In the genomic region with DNA sequence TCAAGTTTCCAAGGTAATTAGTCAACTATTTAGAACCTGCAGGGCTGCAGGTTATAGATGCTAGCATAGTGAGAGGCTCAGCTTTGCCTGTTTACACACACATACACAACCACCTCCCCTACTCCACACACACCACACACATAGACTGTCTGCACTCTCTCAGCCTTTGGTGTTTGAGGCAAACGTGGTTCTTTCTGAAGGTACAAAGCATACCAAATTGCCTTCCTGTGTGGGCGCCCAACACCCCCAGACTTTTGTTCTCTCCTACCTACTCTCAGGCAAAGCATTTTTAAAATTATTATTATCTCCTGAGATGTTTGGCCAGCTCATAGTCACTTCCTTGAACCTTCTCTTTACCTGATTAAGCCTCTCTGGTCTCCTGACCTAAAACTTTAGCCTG, we compare ENCODE assay signal across 22 cellular contexts. TPM values are rescaled to one million over a fixed set of nuclear protein-coding genes. Genes with fewer than 3 reads are reported as not detected.
DNase-seq lines count a peak whose midpoint lies in the region; ATAC-seq, FAIRE-seq and TF ChIP-seq lines count a peak whose summit lies in the region.
"Had no signal": no experiment of that assay in that cellular context is flagged by ENCODE, and none has a peak within 500 bp of the region (broad histone marks: within the 10 kb centered on the region; RNA-seq: fewer than 3 reads in every experiment).

No MANE protein-coding gene starts in this region.

- DNase-seq in A673 (ENCODE audit: low spot score) (no peak), astrocyte (ENCODE audit: low read depth) (no peak), mesendoderm (no peak), NCI-H1048 (lab: John Stamatoyannopoulos, UW) (no peak), left lobe of liver (ENCODE audit: low spot score) (no peak), stomach (no peak)
- DNase-seq: AML-193; CD4-positive, alpha-beta T cell; DND-41; GDM1; NCI-H1092 treated with DMSO at 0.1 percent for 48 hours; NCI-H1694; NCI-H345; NCI-H526 treated with DMSO at 0.1 percent for 48 hours; Peyer's patch; Right ventricle myocardium superior; SK-N-SH had no signal

- no peak overlapping the region for H3K23ac ChIP-seq in mesendoderm (ENCODE audit: low read length)

- H3K56ac ChIP-seq in mesendoderm (ENCODE audit: low read length) = peak overlapping the region; percentile 63

- H2BK15ac ChIP-seq in mesendoderm (replicated peaks; ENCODE audit: low read depth) = no peak overlapping the region

- no peaks in the 10 kb centered on the region for H3K9me3 ChIP-seq in A673 (ENCODE audit: low read depth, low read length, poor library complexity, severe bottlenecking)
- no peaks in the 10 kb centered on the region for H3K9me3 ChIP-seq in HUES48 (ENCODE audit: control insufficient read depth, insufficient read depth, low read length)
- H3K9me3 ChIP-seq in astrocyte (ENCODE audit: insufficient read depth, low read depth, low read length) = no peaks in the 10 kb centered on the region
- no peaks in the 10 kb centered on the region for H3K9me3 ChIP-seq in stomach
- H3K9me3 ChIP-seq: Peyer's patch, SK-N-SH had no signal

- ATAC-seq in left lobe of liver (no peak), HG03280 (IDR thresholded peaks at IDR 0.05; ENCODE audit: unreplicated experiment) (no peak)

- no peak overlapping the region for H3K27ac Mint-ChIP-seq in astrocyte (ENCODE audit: unreplicated experiment)
- H3K27ac Mint-ChIP-seq: CD4-positive, alpha-beta T cell had no signal

- H2BK5ac ChIP-seq in mesendoderm (ENCODE audit: low read length) = no peak overlapping the region

- no peak overlapping the region for H4K8ac ChIP-seq in mesendoderm (ENCODE audit: low read depth, low read length)

- H3K9me3 Mint-ChIP-seq in astrocyte (ENCODE audit: unreplicated experiment) = no peaks in the 10 kb centered on the region
- H3K9me3 Mint-ChIP-seq: CD4-positive, alpha-beta T cell had no signal

- H2AFZ ChIP-seq in astrocyte (ENCODE audit: low read depth, low read length) = peak overlapping the region; percentile 15

- H3K4me3 Mint-ChIP-seq in astrocyte (ENCODE audit: unreplicated experiment) = no peak overlapping the region
- H3K4me3 Mint-ChIP-seq: CD4-positive, alpha-beta T cell had no signal

- peaks cover 28% of the 10 kb centered on the region for H3K4me1 ChIP-seq in A673 (ENCODE audit: insufficient read depth, low read length, poor library complexity, severe bottlenecking)
- H3K4me1 ChIP-seq in HUES48 (ENCODE audit: control insufficient read depth, insufficient read depth, low read length) = peaks cover 14% of the 10 kb centered on the region
- no peaks in the 10 kb centered on the region for H3K4me1 ChIP-seq in astrocyte (ENCODE audit: insufficient read depth, low read length)
- peaks cover 2% of the 10 kb centered on the region for H3K4me1 ChIP-seq in mesendoderm (ENCODE audit: control insufficient read depth, low read depth, low read length)
- H3K4me1 ChIP-seq in stomach = peaks cover 0 to 16% (median 3%) of the 10 kb centered on the region in 4 donors
- H3K4me1 ChIP-seq: Peyer's patch had no signal

- H3K79me1 ChIP-seq in mesendoderm (ENCODE audit: low read length) = no peaks in the 10 kb centered on the region

- H4K20me1 ChIP-seq in astrocyte (ENCODE audit: insufficient read depth, low read length) = no peaks in the 10 kb centered on the region

- H4K5ac ChIP-seq in mesendoderm (ENCODE audit: low read length) = no peak overlapping the region

- TF ChIP-seq EP300 in stomach (IDR thresholded peaks at IDR 0.05) = no peak

- FAIRE-seq in astrocyte (lab: Jason Lieb, UNC) = no peak
- FAIRE-seq: H54 had no signal

- no peak overlapping the region for H3K4ac ChIP-seq in mesendoderm (ENCODE audit: low read depth, low read length)

- TF ChIP-seq POLR2A in stomach (IDR thresholded peaks at IDR 0.05) = no peak

- H3K9ac ChIP-seq in HUES48 (ENCODE audit: low read depth, low read length) (no peak overlapping the region), astrocyte (ENCODE audit: low read length) (no peak overlapping the region), mesendoderm (ENCODE audit: low read length) (no peak overlapping the region)
- H3K9ac ChIP-seq: SK-N-SH had no signal

- H3K79me2 ChIP-seq in astrocyte (ENCODE audit: insufficient read depth, low read length) (no peaks in the 10 kb centered on the region), mesendoderm (ENCODE audit: control insufficient read depth, insufficient read depth, low read length) (no peaks in the 10 kb centered on the region)

- H3K27ac ChIP-seq in A673 (ENCODE audit: low read depth, low read length, poor library complexity, severe bottlenecking) (peak overlapping the region; percentile 74), HUES48 (ENCODE audit: low read depth, low read length) (peak overlapping the region; percentile 69), astrocyte (ENCODE audit: low read depth, low read length) (no peak overlapping the region), mesendoderm (ENCODE audit: low read depth, low read length) (no peak overlapping the region), stomach (no peak overlapping the region)
- H3K27ac ChIP-seq: Peyer's patch had no signal

- CTCF ChIA-PET in A673 (lab: Charles Lee) = no interaction called here

- H3K18ac ChIP-seq in mesendoderm (ENCODE audit: low read length) = no peak overlapping the region

- peaks cover 13% of the 10 kb centered on the region for H3K4me1 Mint-ChIP-seq in astrocyte (ENCODE audit: low read depth, unreplicated experiment)

- no peak overlapping the region for H2BK120ac ChIP-seq in mesendoderm (ENCODE audit: low read depth, low read length)

- intact Hi-C loops in A673 (cut with micrococcal nuclease; ENCODE audit: unreplicated experiment) (no loop called here), stomach (cut with DNase I; ENCODE audit: low total_unique reads) (no loop called here)

- H2AK5ac ChIP-seq in mesendoderm (ENCODE audit: low read length) = no peak overlapping the region

- peak overlapping the region; percentile 16 for H3K4me3 ChIP-seq in A673 (ENCODE audit: low read depth, low read length, poor library complexity, severe bottlenecking)
- no peak overlapping the region for H3K4me3 ChIP-seq in HUES48 (ENCODE audit: low read depth, low read length)
- no peak overlapping the region for H3K4me3 ChIP-seq in astrocyte (ENCODE audit: insufficient read depth, low read depth, low read length)
- no peak overlapping the region for H3K4me3 ChIP-seq in mesendoderm (ENCODE audit: low read length)
- no peak overlapping the region for H3K4me3 ChIP-seq in stomach
- H3K4me3 ChIP-seq: Peyer's patch had no signal

- no peaks in the 10 kb centered on the region for H3K36me3 Mint-ChIP-seq in astrocyte (ENCODE audit: low read depth, unreplicated experiment)

- no CpG with 5 or more reads among the region's 2 CpGs for WGBS in mesendoderm (ENCODE audit: extremely low coverage, insufficient coverage, low lambda C conversion rate)
- WGBS in stomach, 5 donors = 69 to 73% (median 72%) methylated on average over 2 of the region's 2 CpGs

- H3K27me3 ChIP-seq in A673 (replicated peaks; ENCODE audit: insufficient read depth, low read depth, low read length, poor library complexity) = no peaks in the 10 kb centered on the region
- no peaks in the 10 kb centered on the region for H3K27me3 ChIP-seq in HUES48 (ENCODE audit: control insufficient read depth, insufficient read depth, low read length)
- no peaks in the 10 kb centered on the region for H3K27me3 ChIP-seq in astrocyte (ENCODE audit: insufficient read depth, low read length)
- no peaks in the 10 kb centered on the region for H3K27me3 ChIP-seq in mesendoderm (ENCODE audit: insufficient read depth, low read length, poor library complexity)
- no peaks in the 10 kb centered on the region for H3K27me3 ChIP-seq in stomach
- H3K27me3 ChIP-seq: Peyer's patch had no signal

- POLR2A ChIA-PET in A673 (lab: Charles Lee; ENCODE audit: low non-redundant PET) = no interaction called here

- no peak overlapping the region for H3K4me2 ChIP-seq in astrocyte (ENCODE audit: low read length)
- no peak overlapping the region for H3K4me2 ChIP-seq in mesendoderm (ENCODE audit: low read length)
- H3K4me2 ChIP-seq: SK-N-SH had no signal

- H3K36me3 ChIP-seq in A673 (ENCODE audit: insufficient read depth, low read length, poor library complexity, severe bottlenecking) = no peaks in the 10 kb centered on the region
- H3K36me3 ChIP-seq in HUES48 (ENCODE audit: control insufficient read depth, insufficient read depth, low read length) = no peaks in the 10 kb centered on the region
- H3K36me3 ChIP-seq in astrocyte (ENCODE audit: insufficient read depth, low read length) = no peaks in the 10 kb centered on the region
- H3K36me3 ChIP-seq in mesendoderm (ENCODE audit: control insufficient read depth, insufficient read depth, low read length) = no peaks in the 10 kb centered on the region
- H3K36me3 ChIP-seq in stomach = no peaks in the 10 kb centered on the region
- H3K36me3 ChIP-seq: Peyer's patch had no signal

- TF ChIP-seq CTCF in A673 (conservative IDR thresholded peaks at IDR 0.05; ENCODE audit: low read depth, low read length) (no peak), astrocyte (IDR thresholded peaks at IDR 0.05; ENCODE audit: insufficient read depth, low read depth, low read length) (no peak), stomach (IDR thresholded peaks at IDR 0.05) (no peak)

- peaks cover 1% of the 10 kb centered on the region for H3K27me3 Mint-ChIP-seq in astrocyte (ENCODE audit: low read depth, unreplicated experiment)
- H3K27me3 Mint-ChIP-seq: CD4-positive, alpha-beta T cell had no signal

- no TSS peak for BruUV-seq in A673 (replicated peaks; lab: Mats Ljungman, UMichigan)

RNA-seq across cellular contexts. Expression of gene MYO3B, which starts 44.9 kb away (rescaled TPM):
- total RNA-seq in A673 (2021) (0.13 and 0.52 TPM in 2 replicates), astrocyte (not detected in 2 replicates), left lobe of liver (not detected), stomach (under 1 TPM in 1 of 5 donors, not detected in 4; 0.37 TPM)
- 1.2 TPM for polyA plus RNA-seq in mesendoderm (2013, experiment 1 of 2)
- 1.1 TPM for polyA plus RNA-seq in mesendoderm (2013, experiment 2 of 2)
- polyA plus RNA-seq in stomach = under 1 TPM in 1 of 3 donors, not detected in 2; 0.05 TPM
- total RNA-seq: CD4-positive, alpha-beta T cell; HT-29; M059J; Peyer's patch; Right ventricle myocardium superior had no signal
- polyA plus RNA-seq: SK-N-SH had no signal

Comparison
In these comparisons a context has a peak if more than half of its experiments do, and no peak if none do; other contexts are left out.
1. H3K27ac ChIP-seq: peak in A673 (single experiment) and HUES48 (single experiment); none in astrocyte (single experiment), mesendoderm (single experiment) and stomach (0 of 5).